In genomic region chr19:37867831-37868230, GRCh38 we compare ENCODE assay signal across 22 cellular contexts. TPM values are rescaled to one million over a fixed set of nuclear protein-coding genes. Genes with fewer than 3 reads are reported as not detected.
DNase-seq lines count a peak whose midpoint lies in the region; ATAC-seq and TF ChIP-seq lines count a peak whose summit lies in the region.
"Had no signal": no experiment of that assay in that cellular context is flagged by ENCODE, and none has a peak within 500 bp of the region (broad histone marks: within the 10 kb centered on the region; RNA-seq: fewer than 3 reads in every experiment).

No MANE protein-coding gene starts in this region.

- TF ChIP-seq CTCF in fibroblast of pulmonary artery (IDR thresholded peaks at IDR 0.05; ENCODE audit: low read length, missing control alignments) = no peak
- no peak for TF ChIP-seq CTCF in CD4-positive, alpha-beta T cell (IDR thresholded peaks at IDR 0.05)

- H3K9me3 Mint-ChIP-seq in CD4-positive, alpha-beta T cell = no peaks in the 10 kb centered on the region
- H3K9me3 Mint-ChIP-seq: activated naive CD8-positive, alpha-beta T cell treated with anti-CD3 and anti-CD28 coated beads for 36 hours; natural killer cell treated with Interleukin-12 subunit alpha and Interleukin-12 subunit beta and Interleukin-15 and Interleukin-18, amount 100 ng/mL, for 72 hours had no signal

- ATAC-seq in HG03439 (IDR thresholded peaks at IDR 0.05; ENCODE audit: unreplicated experiment) = no peak
- ATAC-seq in CD4-positive, alpha-beta T cell (ENCODE audit: poor library complexity) = no peak
- ATAC-seq: natural killer cell treated with Interleukin-12 subunit alpha and Interleukin-12 subunit beta and Interleukin-15 and Interleukin-18, amount 100 ng/mL, for 72 hours had no signal

- H3K9me3 ChIP-seq in CD4-positive, alpha-beta T cell (ENCODE audit: control insufficient read depth, low read length) = no peaks in the 10 kb centered on the region

- no peaks in the 10 kb centered on the region for H3K36me3 Mint-ChIP-seq in CD4-positive, alpha-beta T cell (ENCODE audit: low read depth)
- H3K36me3 Mint-ChIP-seq: activated naive CD8-positive, alpha-beta T cell treated with anti-CD3 and anti-CD28 coated beads for 36 hours; IgD-negative memory B cell; natural killer cell treated with Interleukin-12 subunit alpha and Interleukin-12 subunit beta and Interleukin-15 and Interleukin-18, amount 100 ng/mL, for 72 hours had no signal

- CTCF ChIA-PET in CD4-positive, alpha-beta T cell (lab: Charles Lee) = no interaction called here

- POLR2A ChIA-PET in CD4-positive, alpha-beta T cell (lab: Charles Lee) = no interaction called here

- no peak overlapping the region for H3K27ac ChIP-seq in CD4-positive, alpha-beta T cell (ENCODE audit: low read depth, low read length)

- DNase-seq in A172 (ENCODE audit: low spot score) (peak; percentile 76), HPDE6-E6E7 (ENCODE audit: extremely low spot score) (peak; percentile 66), amniotic epithelial cell (ENCODE audit: low read depth) (peak; percentile 66), fibroblast of pulmonary artery (ENCODE audit: low read depth) (peak; percentile 34), NCI-H748 (lab: John Stamatoyannopoulos, UW; ENCODE audit: unreplicated experiment) (no peak), anterior cingulate cortex (lab: John Stamatoyannopoulos, UW) (no peak)
- DNase-seq in CD4-positive, alpha-beta T cell = no peak
- DNase-seq: activated CD4-positive, alpha-beta T cell treated with anti-CD3 and anti-CD28 coated beads for 4 hours; activated naive CD8-positive, alpha-beta T cell treated with anti-CD3 and anti-CD28 coated beads for 36 hours; activated T-cell treated with anti-CD3 and anti-CD28 coated beads, Interleukin-2, amount 50 U/mL, for 1 hour; NCI-H1105 treated with DMSO at 0.1 percent for 48 hours; NCI-H226; stimulated activated CD4-positive, alpha-beta T cell treated with anti-CD3 and anti-CD28 coated beads, Interleukin-15, amount 100 ng/mL, for 24 hours; substantia nigra had no signal

- intact Hi-C loops in CD4-positive, alpha-beta T cell (cut with DNase I, micrococcal nuclease) = no loop called here

- H3K27me3 ChIP-seq in CD4-positive, alpha-beta T cell (ENCODE audit: control insufficient read depth, insufficient read depth, low read length) = no peaks in the 10 kb centered on the region

- no peak overlapping the region for H3K27ac Mint-ChIP-seq in CD4-positive, alpha-beta T cell
- H3K27ac Mint-ChIP-seq: activated naive CD8-positive, alpha-beta T cell treated with anti-CD3 and anti-CD28 coated beads for 36 hours; natural killer cell treated with Interleukin-12 subunit alpha and Interleukin-12 subunit beta and Interleukin-15 and Interleukin-18, amount 100 ng/mL, for 72 hours had no signal

- H3K4me1 Mint-ChIP-seq in CD4-positive, alpha-beta T cell (ENCODE audit: low read depth) = no peaks in the 10 kb centered on the region
- H3K4me1 Mint-ChIP-seq: activated naive CD8-positive, alpha-beta T cell treated with anti-CD3 and anti-CD28 coated beads for 36 hours; IgD-negative memory B cell had no signal

- H3K4me3 ChIP-seq in fibroblast of pulmonary artery (replicated peaks; ENCODE audit: low read depth, low read length) = no peak overlapping the region

- peaks cover 35% of the 10 kb centered on the region for H3K27me3 Mint-ChIP-seq in CD4-positive, alpha-beta T cell

- H3K4me3 Mint-ChIP-seq in CD4-positive, alpha-beta T cell = no peak overlapping the region
- H3K4me3 Mint-ChIP-seq: activated naive CD8-positive, alpha-beta T cell treated with anti-CD3 and anti-CD28 coated beads for 36 hours; IgD-negative memory B cell; natural killer cell treated with Interleukin-12 subunit alpha and Interleukin-12 subunit beta and Interleukin-15 and Interleukin-18, amount 100 ng/mL, for 72 hours had no signal

RNA-seq across cellular contexts. Expression of gene WDR87, which starts 38.6 kb away (rescaled TPM):
- total RNA-seq in A172 (2014; rRNA removed; shearing (Covaris generic)) = not detected in 2 replicates
- total RNA-seq in CD4-positive, alpha-beta T cell = not detected
- total RNA-seq: A673; activated naive CD8-positive, alpha-beta T cell treated with anti-CD3 and anti-CD28 coated beads for 36 hours; cerebellum; endothelial cell of umbilical vein; lower leg skin; natural killer cell treated with Interleukin-12 subunit alpha and Interleukin-12 subunit beta and Interleukin-15 and Interleukin-18, amount 100 ng/mL, for 72 hours; pulmonary artery endothelial cell had no signal

RNA-seq across cellular contexts. Expression of gene SIPA1L3, which starts 39.2 kb away (rescaled TPM):
- 27.2 and 42.2 TPM in 2 replicates for total RNA-seq in A172 (2014; rRNA removed; shearing (Covaris generic))
- 10 to 100 TPM; 15.5 to 17.7 TPM for total RNA-seq in CD4-positive, alpha-beta T cell

Comparison
In these comparisons a context has a peak if more than half of its experiments do, and no peak if none do; other contexts are left out.
1. DNase-seq: peak in A172 (single experiment), HPDE6-E6E7 (single experiment), amniotic epithelial cell (single experiment) and fibroblast of pulmonary artery (single experiment); none in CD4-positive, alpha-beta T cell (0 of 10), NCI-H748 (single experiment) and anterior cingulate cortex (0 of 58).